ENCODE assay signal across 17 cellular contexts in genomic region chr21:36732761-36733160, GRCh38. TPM values are rescaled to one million over a fixed set of nuclear protein-coding genes. Genes with fewer than 3 reads are reported as not detected.
A peak's percentile ranks its signal among the peaks of the same experiment; 100 is the strongest.
DNase-seq lines count a peak whose midpoint lies in the region; ATAC-seq, FAIRE-seq and TF ChIP-seq lines count a peak whose summit lies in the region.
"Had no signal": no experiment of that assay in that cellular context is flagged by ENCODE, and none has a peak within 500 bp of the region (broad histone marks: within the 10 kb centered on the region; RNA-seq: fewer than 3 reads in every experiment).

No MANE protein-coding gene starts in this region.

- H3K4me1 ChIP-seq in K562 (replicated peaks in 1 of 2; ENCODE audit: control insufficient read depth in 2 of 2, insufficient read depth in 2 of 2, low read length in 2 of 2) (peaks cover 0 to 7% of the 10 kb centered on the region in 2 experiments; a peak in 2 of 5 replicates), mesendoderm (ENCODE audit: control insufficient read depth, low read depth, low read length) (no peaks in the 10 kb centered on the region)

- H3K23ac ChIP-seq in mesendoderm (ENCODE audit: low read length) = no peak overlapping the region

- H4K8ac ChIP-seq in mesendoderm (ENCODE audit: low read depth, low read length) = no peak overlapping the region

- ATAC-seq in K562 = no peak
- ATAC-seq: GM12878 had no signal

- intact Hi-C loops in K562 (cut with micrococcal nuclease) = loop anchor here (5.0 kb wide), 1 partner anchor 195 kb away; no protein-coding TSS in a partner anchor

- H3K9ac ChIP-seq in K562 (ENCODE audit: insufficient read depth in 1 of 2, low read depth in 2 of 2, low read length in 2 of 2) (no peak overlapping the region; a peak in 1 of 4 replicates), mesendoderm (ENCODE audit: low read length) (no peak overlapping the region)

- no peaks in the 10 kb centered on the region for H3K9me1 ChIP-seq in K562 (ENCODE audit: control insufficient read depth, insufficient read depth, low read length)

- no peak overlapping the region for H4K5ac ChIP-seq in mesendoderm (ENCODE audit: low read length)

- POLR2A ChIA-PET in K562 (lab: Yijun Ruan, JAX) = interaction anchor here (0.5 kb wide), 1 partner anchor 16 kb away, joined by 4 read pairs; no protein-coding TSS in a partner anchor

- H3K79me2 ChIP-seq in K562 (ENCODE audit: control insufficient read depth, insufficient read depth, low read length) = no peaks in the 10 kb centered on the region
- H3K79me2 ChIP-seq in mesendoderm (ENCODE audit: control insufficient read depth, insufficient read depth, low read length) = no peaks in the 10 kb centered on the region

- in situ Hi-C loops in K562 (cut with MboI) = no loop called here

- H2AK5ac ChIP-seq in mesendoderm (ENCODE audit: low read length) = no peak overlapping the region

- 0 out of 2 replicates have a peak, but pooled peaks cover 11% of the 10 kb centered on the region for H4K20me1 ChIP-seq in K562 (replicated peaks; ENCODE audit: control insufficient read depth, insufficient read depth, low read length)

- CTCF ChIA-PET in K562 (lab: Yijun Ruan, JAX; ENCODE audit: low intra/inter-chr PET ratio) = no interaction called here

- no peaks in the 10 kb centered on the region for H3K9me3 ChIP-seq in K562 (replicated peaks; ENCODE audit: control insufficient read depth, insufficient read depth, low read depth, low read length)

- no peak overlapping the region for H3K4me2 ChIP-seq in K562 (ENCODE audit: insufficient read depth, low read length)
- H3K4me2 ChIP-seq in mesendoderm (ENCODE audit: low read length) = no peak overlapping the region

- no peak overlapping the region for H3K27ac ChIP-seq in K562 (ENCODE audit: extremely low read depth, low read depth, low read length)
- H3K27ac ChIP-seq in mesendoderm (ENCODE audit: low read depth, low read length) = no peak overlapping the region
- H3K27ac ChIP-seq: 22Rv1, HL-60 had no signal

- 4% methylated on average over 7 of the region's 7 CpGs for WGBS in K562 (ENCODE audit: insufficient coverage, low coverage, missing lambda C conversion rate)
- no CpG with 5 or more reads among the region's 7 CpGs for WGBS in mesendoderm (ENCODE audit: extremely low coverage, insufficient coverage, low lambda C conversion rate)

- no peak overlapping the region for H3K56ac ChIP-seq in mesendoderm (ENCODE audit: low read length)

- peaks cover 68 to 96% of the 10 kb centered on the region in 2 experiments for H3K27me3 ChIP-seq in K562 (ENCODE audit: control insufficient read depth in 2 of 2, insufficient read depth in 2 of 2, low read length in 2 of 2)
- H3K27me3 ChIP-seq in mesendoderm (ENCODE audit: insufficient read depth, low read length, poor library complexity) = no peaks in the 10 kb centered on the region

- H2BK15ac ChIP-seq in mesendoderm (replicated peaks; ENCODE audit: low read depth) = no peak overlapping the region

- no peak overlapping the region for H2BK5ac ChIP-seq in mesendoderm (ENCODE audit: low read length)

- no peak for TF ChIP-seq POLR2A in K562 (conservative IDR thresholded peaks at IDR 0.05)

- no peak for TF ChIP-seq CTCF in K562 (IDR thresholded peaks at IDR 0.05 in 2 of 3, conservative IDR thresholded peaks at IDR 0.05 in 1 of 3; ENCODE audit: insufficient read depth in 2 of 3, low read depth in 1 of 3, low read length in 3 of 3)

- peak; percentile 9 for DNase-seq in activated effector memory CD4-positive, alpha-beta T cell treated with anti-CD3 and anti-CD28 coated beads, Interleukin-2, amount 50 U/mL, for 16 hours
- no peak for DNase-seq in activated effector memory CD4-positive, alpha-beta T cell treated with Interleukin-2 at 50 U/mL for 16 hours
- no peak for DNase-seq in K562 (ENCODE audit: extremely low read depth in 1 of 4, low spot score in 3 of 4)
- DNase-seq in mesenteric fat pad (ENCODE audit: low spot score) = peak; percentile 71
- no peak for DNase-seq in SHP77 treated with DMSO at 0.1 percent for 48 hours (lab: John Stamatoyannopoulos, UW)
- no peak for DNase-seq in effector CD8-positive, alpha-beta T cell (lab: John Stamatoyannopoulos, UW)
- DNase-seq in mesendoderm = no peak
- DNase-seq in stimulated activated naive CD4-positive, alpha-beta T cell treated with Interleukin-2 at 50 U/mL for 16 hours (lab: John Stamatoyannopoulos, UW) = no peak
- DNase-seq: CD8-positive, alpha-beta memory T cell; DMS 273 treated with DMSO at 0.1 percent for 48 hours; GOT3; HCEC 1CT; HFFc6 had no signal

- no peak overlapping the region for H3K4ac ChIP-seq in mesendoderm (ENCODE audit: low read depth, low read length)

- FAIRE-seq in K562 (lab: Jason Lieb, UNC) = no peak
- FAIRE-seq: GM12878 had no signal

- no TSS peak for BruUV-seq in K562 (replicated peaks; lab: Mats Ljungman, UMichigan)

- no peak for TF ChIP-seq RAD21 in K562 (CRISPR knock-in tag; conservative IDR thresholded peaks at IDR 0.05 in 1 of 2, IDR thresholded peaks at IDR 0.05 in 1 of 2)

- H3K4me3 ChIP-seq in K562 = no peak overlapping the region
- no peak overlapping the region for H3K4me3 ChIP-seq in mesendoderm (ENCODE audit: low read length)
- H3K4me3 ChIP-seq: GM12878 had no signal

- no peak overlapping the region for H2AFZ ChIP-seq in K562 (ENCODE audit: low read depth, low read length)

- H3K18ac ChIP-seq in mesendoderm (ENCODE audit: low read length) = no peak overlapping the region

- H2BK120ac ChIP-seq in mesendoderm (ENCODE audit: low read depth, low read length) = no peak overlapping the region

- H3K79me1 ChIP-seq in mesendoderm (ENCODE audit: low read length) = no peaks in the 10 kb centered on the region

- H3K36me3 ChIP-seq in K562 (ENCODE audit: control insufficient read depth, insufficient read depth, low read length) (no peaks in the 10 kb centered on the region), mesendoderm (ENCODE audit: control insufficient read depth, insufficient read depth, low read length) (no peaks in the 10 kb centered on the region)

- no peak for TF ChIP-seq EP300 in K562 (IDR thresholded peaks at IDR 0.05; ENCODE audit: low read length)

TF ChIP-seq in K562, 482 proteins besides CTCF, POLR2A, EP300 and RAD21:
- TF ChIP-seq, protein P1, sequence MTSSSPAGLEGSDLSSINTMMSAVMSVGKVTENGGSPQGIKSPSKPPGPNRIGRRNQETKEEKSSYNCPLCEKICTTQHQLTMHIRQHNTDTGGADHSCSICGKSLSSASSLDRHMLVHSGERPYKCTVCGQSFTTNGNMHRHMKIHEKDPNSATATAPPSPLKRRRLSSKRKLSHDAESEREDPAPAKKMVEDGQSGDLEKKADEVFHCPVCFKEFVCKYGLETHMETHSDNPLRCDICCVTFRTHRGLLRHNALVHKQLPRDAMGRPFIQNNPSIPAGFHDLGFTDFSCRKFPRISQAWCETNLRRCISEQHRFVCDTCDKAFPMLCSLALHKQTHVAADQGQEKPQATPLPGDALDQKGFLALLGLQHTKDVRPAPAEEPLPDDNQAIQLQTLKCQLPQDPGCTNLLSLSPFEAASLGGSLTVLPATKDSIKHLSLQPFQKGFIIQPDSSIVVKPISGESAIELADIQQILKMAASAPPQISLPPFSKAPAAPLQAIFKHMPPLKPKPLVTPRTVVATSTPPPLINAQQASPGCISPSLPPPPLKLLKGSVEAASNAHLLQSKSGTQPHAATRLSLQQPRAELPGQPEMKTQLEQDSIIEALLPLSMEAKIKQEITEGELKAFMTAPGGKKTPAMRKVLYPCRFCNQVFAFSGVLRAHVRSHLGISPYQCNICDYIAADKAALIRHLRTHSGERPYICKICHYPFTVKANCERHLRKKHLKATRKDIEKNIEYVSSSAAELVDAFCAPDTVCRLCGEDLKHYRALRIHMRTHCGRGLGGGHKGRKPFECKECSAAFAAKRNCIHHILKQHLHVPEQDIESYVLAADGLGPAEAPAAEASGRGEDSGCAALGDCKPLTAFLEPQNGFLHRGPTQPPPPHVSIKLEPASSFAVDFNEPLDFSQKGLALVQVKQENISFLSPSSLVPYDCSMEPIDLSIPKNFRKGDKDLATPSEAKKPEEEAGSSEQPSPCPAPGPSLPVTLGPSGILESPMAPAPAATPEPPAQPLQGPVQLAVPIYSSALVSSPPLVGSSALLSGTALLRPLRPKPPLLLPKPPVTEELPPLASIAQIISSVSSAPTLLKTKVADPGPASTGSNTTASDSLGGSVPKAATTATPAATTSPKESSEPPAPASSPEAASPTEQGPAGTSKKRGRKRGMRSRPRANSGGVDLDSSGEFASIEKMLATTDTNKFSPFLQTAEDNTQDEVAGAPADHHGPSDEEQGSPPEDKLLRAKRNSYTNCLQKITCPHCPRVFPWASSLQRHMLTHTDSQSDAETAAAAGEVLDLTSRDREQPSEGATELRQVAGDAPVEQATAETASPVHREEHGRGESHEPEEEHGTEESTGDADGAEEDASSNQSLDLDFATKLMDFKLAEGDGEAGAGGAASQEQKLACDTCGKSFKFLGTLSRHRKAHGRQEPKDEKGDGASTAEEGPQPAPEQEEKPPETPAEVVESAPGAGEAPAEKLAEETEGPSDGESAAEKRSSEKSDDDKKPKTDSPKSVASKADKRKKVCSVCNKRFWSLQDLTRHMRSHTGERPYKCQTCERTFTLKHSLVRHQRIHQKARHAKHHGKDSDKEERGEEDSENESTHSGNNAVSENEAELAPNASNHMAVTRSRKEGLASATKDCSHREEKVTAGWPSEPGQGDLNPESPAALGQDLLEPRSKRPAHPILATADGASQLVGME (CRISPR knock-in tag; IDR thresholded peaks at IDR 0.05) = no peak
- TF ChIP-seq L3MBTL2 (IDR thresholded peaks at IDR 0.05) = 0 out of 2 replicates have a peak, but pooled peaks have one; percentile 7

RNA-seq across cellular contexts. Expression of gene SIM2, which starts 33.8 kb away (rescaled TPM):
- total RNA-seq in K562 (2011; cell fraction: chromatin; rRNA removed; ENCODE audit: low replicate concordance) = not detected in 2 replicates
- not detected in 2 replicates for total RNA-seq in K562 (2011; cell fraction: nucleolus; rRNA removed)
- total RNA-seq in K562 (2011; cell fraction: nucleoplasm; rRNA removed) = not detected in 2 replicates
- total RNA-seq in K562 (2014; rRNA removed) (not detected in 2 replicates), K562 (2014; rRNA removed; fragmentation: Illumina TruSeq; extraction: Trizol) (not detected in 2 replicates), K562 (2015; rRNA removed; fragmentation: Illumina TruSeq; extraction: Trizol) (not detected in 2 replicates), K562 (2021) (0.11 TPM in 2 replicates), mesenteric fat pad (not detected)
- polyA plus RNA-seq in K562 (2011; rRNA removed) (not detected in 2 replicates), K562 (2014; fragmentation: Illumina TruSeq; extraction: Trizol) (not detected in 2 replicates), K562 (2014; fragmentation: Nextera tagmentation; extraction: Ambion mirVana) (under 1 TPM; 0.07 to 0.08 TPM), K562 (2014; rRNA removed) (not detected in 2 replicates)
- not detected in 2 replicates for polyA plus RNA-seq in K562 (2011; cell fraction: cytosol; rRNA removed)
- not detected in 2 replicates for polyA plus RNA-seq in K562 (2011; cell fraction: nucleus; rRNA removed)
- polyA plus RNA-seq in K562 (2012) = 0.14 and 0.35 TPM in 2 replicates
- not detected in 2 replicates for polyA minus RNA-seq in K562 (2011; rRNA and poly(A)+ RNA removed)
- not detected in 2 replicates for polyA minus RNA-seq in K562 (2011; cell fraction: cytosol; rRNA and poly(A)+ RNA removed)
- polyA minus RNA-seq in K562 (2011; cell fraction: nucleus; rRNA and poly(A)+ RNA removed) = not detected in 2 replicates
- 0.04 TPM for polyA plus RNA-seq in mesendoderm (2013, experiment 1 of 2)
- 0.01 TPM for polyA plus RNA-seq in mesendoderm (2013, experiment 2 of 2)
- total RNA-seq: CD8-positive, alpha-beta memory T cell; HFFc6 had no signal
- polyA plus RNA-seq: BJ had no signal

Comparison
In these comparisons a context has a peak if more than half of its experiments do, and no peak if none do; other contexts are left out.
1. DNase-seq: peak in activated effector memory CD4-positive, alpha-beta T cell treated with anti-CD3 and anti-CD28 coated beads, Interleukin-2, amount 50 U/mL, for 16 hours (single experiment) and mesenteric fat pad (single experiment); none in activated effector memory CD4-positive, alpha-beta T cell treated with Interleukin-2 at 50 U/mL for 16 hours (single experiment), K562 (0 of 4), SHP77 treated with DMSO at 0.1 percent for 48 hours (single experiment), effector CD8-positive, alpha-beta T cell (single experiment), mesendoderm (single experiment) and stimulated activated naive CD4-positive, alpha-beta T cell treated with Interleukin-2 at 50 U/mL for 16 hours (single experiment).